9 cellular contexts compared by ENCODE assay signal in genomic region chr3:188006726-188007393, GRCh38.
DNase-seq lines count a peak whose midpoint lies in the region; TF ChIP-seq lines count a peak whose summit lies in the region.
"Had no signal": no experiment of that assay in that cellular context is flagged by ENCODE, and none has a peak within 500 bp of the region (broad histone marks: within the 10 kb centered on the region; RNA-seq: fewer than 3 reads in every experiment).

No MANE protein-coding gene starts in this region.

- H3K36me3 ChIP-seq in skeletal muscle satellite cell (ENCODE audit: insufficient read depth, low read length) (no peaks in the 10 kb centered on the region), stomach (no peaks in the 10 kb centered on the region)

- H3K9me3 ChIP-seq in skeletal muscle satellite cell (replicated peaks; ENCODE audit: low read length) (no peaks in the 10 kb centered on the region), stomach (peaks cover 0 to 4% (median 0%) of the 10 kb centered on the region in 4 donors)

- H3K27me3 ChIP-seq in skeletal muscle satellite cell (ENCODE audit: control insufficient read depth, insufficient read depth, low read length) = no peaks in the 10 kb centered on the region
- no peaks in the 10 kb centered on the region for H3K27me3 ChIP-seq in stomach

- DNase-seq in DMS 273 (lab: John Stamatoyannopoulos, UW; ENCODE audit: unreplicated experiment) (peak; percentile 17), DMS 273 treated with DMSO at 0.1 percent for 48 hours (lab: John Stamatoyannopoulos, UW) (no peak), SHP77 treated with DMSO at 0.1 percent for 48 hours (lab: John Stamatoyannopoulos, UW) (peak; percentile 24), cardiac septum (ENCODE audit: low spot score) (peak; percentile 82), mesothelial cell of epicardium (ENCODE audit: low spot score in 2 of 2, unreplicated experiment in 2 of 2) (no peak), OCI-M1 (lab: John Stamatoyannopoulos, UW) (no peak), stomach (no peak)

- H3K27ac Mint-ChIP-seq in mesothelial cell of epicardium = no peak overlapping the region

- peaks cover 3% of the 10 kb centered on the region for H3K36me3 Mint-ChIP-seq in mesothelial cell of epicardium

- H3K4me3 ChIP-seq in skeletal muscle satellite cell (ENCODE audit: low read length) (no peak overlapping the region), stomach (no peak overlapping the region)

- 76 to 90% (median 84%) methylated on average over 17 of the region's 17 CpGs for WGBS in stomach, 5 donors

- intact Hi-C loops in cardiac septum (cut with DNase I) (no loop called here), stomach (cut with DNase I; ENCODE audit: low total_unique reads) (no loop called here)

- TF ChIP-seq CTCF in mesothelial cell of epicardium (IDR thresholded peaks at IDR 0.05; ENCODE audit: unreplicated experiment) = no peak
- no peak for TF ChIP-seq CTCF in stomach (IDR thresholded peaks at IDR 0.05)

- peaks cover 4% of the 10 kb centered on the region for H3K4me1 Mint-ChIP-seq in mesothelial cell of epicardium

- peak overlapping the region in 1 of 5 donors; percentile 6 for H3K27ac ChIP-seq in stomach
- H3K27ac ChIP-seq: 22Rv1 had no signal

- H3K4me1 ChIP-seq in skeletal muscle satellite cell (ENCODE audit: control insufficient read depth, insufficient read depth, low read length) (peaks cover 9% of the 10 kb centered on the region), stomach (peaks cover 7 to 22% (median 10%) of the 10 kb centered on the region in 4 donors)

- H3K9ac ChIP-seq in skeletal muscle satellite cell (ENCODE audit: low read depth, low read length) = no peak overlapping the region

- TF ChIP-seq EP300 in stomach (IDR thresholded peaks at IDR 0.05) = no peak

- peaks cover 6% of the 10 kb centered on the region for H3K9me3 Mint-ChIP-seq in mesothelial cell of epicardium

- H3K27me3 Mint-ChIP-seq in mesothelial cell of epicardium (ENCODE audit: low read depth) = no peaks in the 10 kb centered on the region

- no peak for TF ChIP-seq POLR2A in stomach (IDR thresholded peaks at IDR 0.05)

- peak overlapping the region; percentile 19 for H3K4me2 ChIP-seq in skeletal muscle satellite cell (ENCODE audit: low read length)

- no peak overlapping the region for H3K4me3 Mint-ChIP-seq in mesothelial cell of epicardium

Comparison
In these comparisons a context has a peak if more than half of its experiments do, and no peak if none do; other contexts are left out.
1. DNase-seq: peak in DMS 273 (single experiment), SHP77 treated with DMSO at 0.1 percent for 48 hours (single experiment) and cardiac septum (single experiment); none in DMS 273 treated with DMSO at 0.1 percent for 48 hours (single experiment), mesothelial cell of epicardium (0 of 2), OCI-M1 (single experiment) and stomach (single experiment).